16 cellular contexts compared by ENCODE assay signal in genomic region chr10:10642741-10643280, GRCh38.
DNase-seq lines count a peak whose midpoint lies in the region; ATAC-seq, FAIRE-seq and TF ChIP-seq lines count a peak whose summit lies in the region.
"Had no signal": no experiment of that assay in that cellular context is flagged by ENCODE, and none has a peak within 500 bp of the region (broad histone marks: within the 10 kb centered on the region; RNA-seq: fewer than 3 reads in every experiment).

No MANE protein-coding gene starts in this region.

- FAIRE-seq in RCC 7860 (lab: Jason Lieb, UNC): no peak
- FAIRE-seq: GM18507, HTR-8/SVneo had no signal

- DNase-seq in amniotic epithelial cell (ENCODE audit: low read depth) (peak; percentile 75), Right ventricle myocardium inferior (ENCODE audit: missing footprints) (peak; percentile 86), mucosa of gallbladder (ENCODE audit: low spot score) (peak; percentile 57), tibial nerve (ENCODE audit: low spot score in 2 of 2) (peak; percentile 59 to 68), RCC 7860 (ENCODE audit: low spot score) (no peak), OCI-M2 (lab: John Stamatoyannopoulos, UW; ENCODE audit: unreplicated experiment) (no peak)
- DNase-seq: activated gamma-delta T cell treated with Interleukin-2 at 50 U/mL for 16 hours; colonic mucosa; NCI-H1092 treated with DMSO at 0.1 percent for 48 hours; NCI-H446 treated with DMSO at 0.1 percent for 48 hours; stimulated activated CD4-positive, alpha-beta T cell treated with anti-CD3 and anti-CD28 coated beads, Interleukin-2, amount 100 ng/mL, for 24 hours had no signal

- intact Hi-C loops in Right ventricle myocardium inferior (cut with DNase I): loop anchor here (10.0 kb wide), 1 partner anchor 152 kb away; no protein-coding TSS in a partner anchor

- peaks cover 0 to 45% (median 14%) of the 10 kb centered on the region in 4 donors for H3K4me1 ChIP-seq in tibial nerve
- H3K4me1 ChIP-seq: colonic mucosa had no signal

- no peaks in the 10 kb centered on the region for H3K36me3 ChIP-seq in tibial nerve
- H3K36me3 ChIP-seq: BLaER1 treated with 17β-estradiol and CSF1 and Interleukin-3, amounts not matched to agents 10 nM and 100 nM; colonic mucosa had no signal

- H3K27me3 ChIP-seq in tibial nerve: no peaks in the 10 kb centered on the region
- H3K27me3 ChIP-seq: BLaER1 treated with 17β-estradiol and CSF1 and Interleukin-3, amounts not matched to agents 10 nM and 100 nM; colonic mucosa had no signal

- H3K9me3 ChIP-seq in tibial nerve: no peaks in the 10 kb centered on the region
- H3K9me3 ChIP-seq: BLaER1 treated with 17β-estradiol and CSF1 and Interleukin-3, amounts not matched to agents 10 nM and 100 nM; colonic mucosa had no signal

- no peak for TF ChIP-seq CTCF in tibial nerve (IDR thresholded peaks at IDR 0.05)

- ATAC-seq in Right ventricle myocardium inferior (peak; percentile 94), HG02938 (IDR thresholded peaks at IDR 0.05; ENCODE audit: unreplicated experiment) (no peak), GM18873 (IDR thresholded peaks at IDR 0.05; ENCODE audit: low FRiP score, unreplicated experiment) (no peak)

- 15 to 31% methylated on average over 4 of the region's 4 CpGs for WGBS in tibial nerve, 2 donors

- TF ChIP-seq POLR2A in tibial nerve (IDR thresholded peaks at IDR 0.05): no peak

- TF ChIP-seq EP300 in tibial nerve (IDR thresholded peaks at IDR 0.05): peak in 1 of 2 donors; percentile 78

- peak overlapping the region in 3 of 4 donors; percentile 14 to 84 (median 78) for H3K27ac ChIP-seq in tibial nerve
- H3K27ac ChIP-seq: BLaER1 treated with 17β-estradiol and CSF1 and Interleukin-3, amounts not matched to agents 10 nM and 100 nM; colonic mucosa had no signal

- H3K4me3 ChIP-seq in tibial nerve: no peak overlapping the region
- H3K4me3 ChIP-seq: BLaER1 treated with 17β-estradiol and CSF1 and Interleukin-3, amounts not matched to agents 10 nM and 100 nM; colonic mucosa had no signal

Comparison
In these comparisons a context has a peak if more than half of its experiments do, and no peak if none do; other contexts are left out.
1. DNase-seq: peak in amniotic epithelial cell (single experiment), Right ventricle myocardium inferior (single experiment), mucosa of gallbladder (single experiment) and tibial nerve (2 of 2); none in RCC 7860 (single experiment) and OCI-M2 (single experiment).